30 cellular contexts compared by ENCODE assay signal in genomic region chr20:57893364-57894001, GRCh38.
DNase-seq lines count a peak whose midpoint lies in the region; ATAC-seq and TF ChIP-seq lines count a peak whose summit lies in the region.
"Had no signal": no experiment of that assay in that cellular context is flagged by ENCODE, and none has a peak within 500 bp of the region (broad histone marks: within the 10 kb centered on the region; RNA-seq: fewer than 3 reads in every experiment).

No MANE protein-coding gene starts in this region.

- H3K4me1 Mint-ChIP-seq in neural progenitor cell, result peaks cover 32% of the 10 kb centered on the region
- H3K4me1 Mint-ChIP-seq: activated CD4-positive, alpha-beta T cell treated with anti-CD3 and anti-CD28 coated beads, Interleukin-2, amount 10 ng/mL, durations not matched to agents 24 days and 14 days; activated naive CD8-positive, alpha-beta T cell treated with anti-CD3 and anti-CD28 coated beads for 36 hours had no signal

- H3K27ac ChIP-seq in neural progenitor cell, result no peak overlapping the region
- H3K27ac ChIP-seq: gastrocnemius medialis, hepatocyte, parathyroid adenoma, right atrium auricular region, SJSA1, stomach, tibial artery had no signal

- H3K36me3 ChIP-seq in neural progenitor cell, result no peaks in the 10 kb centered on the region
- H3K36me3 ChIP-seq: BE2C, gastrocnemius medialis, HAP-1, right atrium auricular region, SJSA1, stomach, tibial artery had no signal

- H3K4me3 Mint-ChIP-seq in neural progenitor cell, result no peak overlapping the region
- H3K4me3 Mint-ChIP-seq: activated CD4-positive, alpha-beta T cell treated with anti-CD3 and anti-CD28 coated beads, Interleukin-2, amount 10 ng/mL, durations not matched to agents 24 days and 14 days; activated naive CD8-positive, alpha-beta T cell treated with anti-CD3 and anti-CD28 coated beads for 36 hours; naive thymus-derived CD8-positive, alpha-beta T cell had no signal

- H3K4me3 ChIP-seq in neural progenitor cell, result no peak overlapping the region
- H3K4me3 ChIP-seq: gastrocnemius medialis, HAP-1, hepatocyte, lung, right atrium auricular region, SJSA1, stomach, tibial artery had no signal

- TF ChIP-seq CTCF in neural progenitor cell (IDR thresholded peaks at IDR 0.05), result no peak

- H3K9me3 ChIP-seq in neural progenitor cell (ENCODE audit: low read depth), result no peaks in the 10 kb centered on the region
- H3K9me3 ChIP-seq: BE2C, gastrocnemius medialis, HAP-1, right atrium auricular region, SJSA1, stomach, tibial artery had no signal

- no peaks in the 10 kb centered on the region for H4K20me1 ChIP-seq in neural progenitor cell (ENCODE audit: low read depth)

- peak; percentile 34 for DNase-seq in DMS 273 treated with DMSO at 0.1 percent for 48 hours (lab: John Stamatoyannopoulos, UW)
- DNase-seq in NCI-H146 treated with DMSO at 0.1 percent for 48 hours (lab: John Stamatoyannopoulos, UW; ENCODE audit: unreplicated experiment), result peak; percentile 57
- peak; percentile 88 for DNase-seq in NCI-H82 treated with DMSO at 0.1 percent for 48 hours (lab: John Stamatoyannopoulos, UW; ENCODE audit: unreplicated experiment)
- DNase-seq in neural progenitor cell (ENCODE audit: low spot score), result peak; percentile 17
- DNase-seq: ACHN; activated CD4-positive, alpha-beta T cell treated with anti-CD3 and anti-CD28 coated beads, Interleukin-2, amount 10 ng/mL, durations not matched to agents 24 days and 14 days; activated gamma-delta T cell; activated naive CD8-positive, alpha-beta T cell treated with anti-CD3 and anti-CD28 coated beads for 36 hours; BE2C; DMS153; gastrocnemius medialis; IMR-90; naive thymus-derived CD8-positive, alpha-beta T cell; NCI-H2029; NCI-H2227 treated with DMSO at 0.1 percent for 48 hours; NCI-H774; stimulated activated CD4-positive, alpha-beta T cell treated with anti-CD3 and anti-CD28 coated beads, Interleukin-12 subunit alpha, Interleukin-12 subunit beta, amount 100 ng/mL, for 4 hours; stimulated activated CD4-positive, alpha-beta T cell treated with anti-CD3 and anti-CD28 coated beads, Interleukin-2, amount 100 ng/mL, for 48 hours; stomach; T1000; tibial artery had no signal

- ATAC-seq in GM18858 (IDR thresholded peaks at IDR 0.05; ENCODE audit: unreplicated experiment) (no peak), GM18873 (IDR thresholded peaks at IDR 0.05; ENCODE audit: low FRiP score, unreplicated experiment) (no peak), GM21360 (IDR thresholded peaks at IDR 0.05; ENCODE audit: unreplicated experiment) (no peak)
- ATAC-seq: gastrocnemius medialis; naive thymus-derived CD8-positive, alpha-beta T cell had no signal

- no peaks in the 10 kb centered on the region for H3F3A ChIP-seq in neural progenitor cell (ENCODE audit: low read depth)

- peaks cover 10% of the 10 kb centered on the region for H3K4me1 ChIP-seq in neural progenitor cell
- H3K4me1 ChIP-seq: BE2C, gastrocnemius medialis, HAP-1, parathyroid adenoma, right atrium auricular region, SJSA1, stomach, tibial artery had no signal

- no peaks in the 10 kb centered on the region for H3K79me2 ChIP-seq in neural progenitor cell (ENCODE audit: low read depth)
- H3K79me2 ChIP-seq: hepatocyte, parathyroid adenoma had no signal

- H3K4me2 ChIP-seq in neural progenitor cell, result no peak overlapping the region
- H3K4me2 ChIP-seq: hepatocyte had no signal

- peaks cover 10% of the 10 kb centered on the region for H3K27me3 Mint-ChIP-seq in neural progenitor cell (ENCODE audit: insufficient read depth, low read depth)
- H3K27me3 Mint-ChIP-seq: activated CD4-positive, alpha-beta T cell treated with anti-CD3 and anti-CD28 coated beads, Interleukin-2, amount 10 ng/mL, durations not matched to agents 24 days and 14 days; activated naive CD8-positive, alpha-beta T cell treated with anti-CD3 and anti-CD28 coated beads for 36 hours had no signal

- H3K27me3 ChIP-seq in neural progenitor cell, result no peaks in the 10 kb centered on the region
- H3K27me3 ChIP-seq: BE2C, gastrocnemius medialis, hepatocyte, right atrium auricular region, SJSA1 had no signal

- no peak overlapping the region for H3K27ac Mint-ChIP-seq in neural progenitor cell
- H3K27ac Mint-ChIP-seq: activated CD4-positive, alpha-beta T cell treated with anti-CD3 and anti-CD28 coated beads, Interleukin-2, amount 10 ng/mL, durations not matched to agents 24 days and 14 days; activated naive CD8-positive, alpha-beta T cell treated with anti-CD3 and anti-CD28 coated beads for 36 hours had no signal

- H3K9ac ChIP-seq in neural progenitor cell, result no peak overlapping the region
- H3K9ac ChIP-seq: parathyroid adenoma had no signal

- no peaks in the 10 kb centered on the region for H3K36me3 Mint-ChIP-seq in neural progenitor cell
- H3K36me3 Mint-ChIP-seq: activated naive CD8-positive, alpha-beta T cell treated with anti-CD3 and anti-CD28 coated beads for 36 hours; naive thymus-derived CD8-positive, alpha-beta T cell had no signal

- no peaks in the 10 kb centered on the region for H3K9me3 Mint-ChIP-seq in neural progenitor cell
- H3K9me3 Mint-ChIP-seq: activated CD4-positive, alpha-beta T cell treated with anti-CD3 and anti-CD28 coated beads, Interleukin-2, amount 10 ng/mL, durations not matched to agents 24 days and 14 days; activated naive CD8-positive, alpha-beta T cell treated with anti-CD3 and anti-CD28 coated beads for 36 hours had no signal

- H2AFZ ChIP-seq in neural progenitor cell (replicated peaks), result no peak overlapping the region
- H2AFZ ChIP-seq: hepatocyte, parathyroid adenoma had no signal

Comparison
In these comparisons a context has a peak if more than half of its experiments do, and no peak if none do; other contexts are left out.
1. DNase-seq: peak in every context shown above with its lines; median percentile 88 in NCI-H82 treated with DMSO at 0.1 percent for 48 hours; 57 in NCI-H146 treated with DMSO at 0.1 percent for 48 hours; 34 in DMS 273 treated with DMSO at 0.1 percent for 48 hours; 17 in neural progenitor cell.